8 cellular contexts compared by ENCODE assay signal in the genomic region with DNA sequence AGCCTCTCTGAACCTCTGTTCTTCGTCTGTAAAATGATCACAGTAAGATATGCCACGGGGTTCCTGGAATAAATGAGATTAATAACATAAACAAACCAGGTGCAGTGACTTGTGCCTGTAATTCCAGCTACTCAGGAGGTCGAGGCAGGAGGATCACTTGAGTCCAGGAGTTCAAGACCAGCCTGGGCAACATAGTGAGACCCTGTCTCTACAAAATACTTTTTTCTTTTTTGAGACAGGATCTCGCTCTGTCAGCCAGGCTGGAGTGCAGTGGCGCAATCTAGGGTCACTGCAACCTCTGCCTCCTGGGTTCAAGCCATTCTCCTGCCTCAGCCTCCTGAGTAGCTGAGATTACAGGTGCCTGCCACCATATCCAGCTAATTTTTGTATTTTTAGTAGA. TPM values are rescaled to one million over a fixed set of nuclear protein-coding genes. Genes with fewer than 3 reads are reported as not detected.
DNase-seq lines count a peak whose midpoint lies in the region; ATAC-seq, FAIRE-seq and TF ChIP-seq lines count a peak whose summit lies in the region.
"Not testable (repeated sequence)": the region's sequence is repeated elsewhere in the genome, so short reads cannot be mapped to it uniquely, and the experiment has no call there.
"Had no signal": no experiment of that assay in that cellular context is flagged by ENCODE, and none has a peak within 500 bp of the region (broad histone marks: within the 10 kb centered on the region; RNA-seq: fewer than 3 reads in every experiment).

No MANE protein-coding gene starts in this region.

- not testable (repeated sequence) for DNase-seq in Panc1 (ENCODE audit: low read depth, low spot score); keratinocyte (ENCODE audit: low read depth, low spot score); mesenchymal stem cell; progenitor cell of endocrine pancreas (ENCODE audit: low spot score, unreplicated experiment)

- not testable (repeated sequence) for ATAC-seq in Panc1

- not testable (repeated sequence) for H4K20me1 ChIP-seq in keratinocyte (ENCODE audit: control insufficient read depth, extremely low read depth, insufficient read depth, low read length)

- peak overlapping the region; percentile 61 to 85 for H2BK12ac ChIP-seq in mesenchymal stem cell (ENCODE audit: low read length in 2 of 2)

- intact Hi-C loops in Panc1 (cut with micrococcal nuclease; ENCODE audit: unreplicated experiment); dendritic cell treated with granulocyte-macrophage colony-stimulating factor and Interleukin-4, amounts not matched to agents 40 ng/mL and 50 ng/mL, for 4 days (cut with micrococcal nuclease): not testable (repeated sequence)

- H3K9me3 Mint-ChIP-seq in dendritic cell treated with granulocyte-macrophage colony-stimulating factor and Interleukin-4, amounts not matched to agents 40 ng/mL and 50 ng/mL, for 4 days; progenitor cell of endocrine pancreas (ENCODE audit: low read depth): not testable (repeated sequence)

- H3K27ac ChIP-seq in ACC112 (ENCODE audit: low read depth, low read length) (peak overlapping the region; percentile 69), Panc1 (ENCODE audit: low read length) (peak overlapping the region; percentile 74; the same call in 1 of the 2 replicates), keratinocyte (ENCODE audit: control insufficient read depth, insufficient read depth, low read length) (peak overlapping the region; percentile 43)
- H3K27ac ChIP-seq in mesenchymal stem cell (ENCODE audit: low read length, poor library complexity, severe bottlenecking): not testable (repeated sequence)

- H3K36me3 ChIP-seq in ACC112 (ENCODE audit: insufficient read depth, low read length); Panc1 (ENCODE audit: control insufficient read depth, insufficient read depth, low read length); keratinocyte (ENCODE audit: control insufficient read depth in 2 of 2, extremely low read depth in 1 of 2, insufficient read depth in 2 of 2, low read length in 2 of 2); mesenchymal stem cell (ENCODE audit: control insufficient read depth in 1 of 2, insufficient read depth in 2 of 2, low read depth in 1 of 2, low read length in 2 of 2): not testable (repeated sequence)

- not testable (repeated sequence) for TF ChIP-seq CTCF in Panc1 (IDR thresholded peaks at IDR 0.05); keratinocyte (optimal IDR thresholded peaks at IDR 0.05 in 1 of 3, IDR thresholded peaks at IDR 0.05 in 1 of 3, conservative IDR thresholded peaks at IDR 0.05 in 1 of 3; ENCODE audit: extremely low read depth in 1 of 3, insufficient read depth in 2 of 3, low read length in 3 of 3); progenitor cell of endocrine pancreas (IDR thresholded peaks at IDR 0.05; ENCODE audit: unreplicated experiment)

- dilution Hi-C loops in keratinocyte (cut with MboI; ENCODE audit: extremely low pct_ligation_motif_present, low sequenced_read_pairs): not testable (repeated sequence)

- H3K27me3 ChIP-seq in ACC112 (ENCODE audit: insufficient read depth, low read length); Panc1 (ENCODE audit: control insufficient read depth, insufficient read depth, low read length); keratinocyte (ENCODE audit: control insufficient read depth, extremely low read depth, insufficient read depth, low read length); mesenchymal stem cell (ENCODE audit: control insufficient read depth in 1 of 2, insufficient read depth in 1 of 2, low read length in 2 of 2): not testable (repeated sequence)

- not testable (repeated sequence) for H3K79me1 ChIP-seq in mesenchymal stem cell (replicated peaks; ENCODE audit: low read length, poor library complexity, severe bottlenecking)

- in situ Hi-C loops in Panc1 (cut with HindIII; ENCODE audit: low pct_unique_long_range_greater_than_20kb, low sequenced_read_pairs): not testable (repeated sequence)

- H3K27ac Mint-ChIP-seq in dendritic cell treated with granulocyte-macrophage colony-stimulating factor and Interleukin-4, amounts not matched to agents 40 ng/mL and 50 ng/mL, for 4 days: peak overlapping the region; percentile 33
- H3K27ac Mint-ChIP-seq in progenitor cell of endocrine pancreas: peak overlapping the region; percentile 59

- WGBS in mesenchymal stem cell: 90% methylated on average over 5 of the region's 5 CpGs

- POLR2A ChIA-PET in Panc1 (lab: Charles Lee): not testable (repeated sequence)

- H3K4me1 Mint-ChIP-seq in dendritic cell treated with granulocyte-macrophage colony-stimulating factor and Interleukin-4, amounts not matched to agents 40 ng/mL and 50 ng/mL, for 4 days (ENCODE audit: low read depth): peaks cover 58% of the 10 kb centered on the region
- not testable (repeated sequence) for H3K4me1 Mint-ChIP-seq in progenitor cell of endocrine pancreas (ENCODE audit: low read depth)

- not testable (repeated sequence) for H3K9me1 ChIP-seq in keratinocyte (ENCODE audit: control insufficient read depth, extremely low read depth, insufficient read depth, low read length)

- not testable (repeated sequence) for H3K9ac ChIP-seq in keratinocyte (ENCODE audit: control insufficient read depth, extremely low read depth, insufficient read depth, low read length); mesenchymal stem cell (ENCODE audit: low read length)

- not testable (repeated sequence) for H4K91ac ChIP-seq in mesenchymal stem cell (ENCODE audit: low read length)

- not testable (repeated sequence) for BruUV-seq in Panc1 (replicated peaks; lab: Mats Ljungman, UMichigan)

- not testable (repeated sequence) for H3K18ac ChIP-seq in mesenchymal stem cell (ENCODE audit: low read depth in 1 of 2, low read length in 2 of 2)

- not testable (repeated sequence) for H3K23ac ChIP-seq in mesenchymal stem cell (ENCODE audit: low read length in 2 of 2)

- CTCF ChIA-PET in Panc1 (lab: Charles Lee): interaction anchor here (0.6 kb wide), 1 partner anchor 11 kb away, joined by 7 read pairs; no protein-coding TSS in a partner anchor

- not testable (repeated sequence) for H2AFZ ChIP-seq in ACC112 (ENCODE audit: low read length, unreplicated experiment); keratinocyte (ENCODE audit: control insufficient read depth, low read length); mesenchymal stem cell (ENCODE audit: low read depth, low read length)

- not testable (repeated sequence) for H2BK5ac ChIP-seq in mesenchymal stem cell (ENCODE audit: low read depth, low read length, poor library complexity, severe bottlenecking)

- H3K27me3 Mint-ChIP-seq in dendritic cell treated with granulocyte-macrophage colony-stimulating factor and Interleukin-4, amounts not matched to agents 40 ng/mL and 50 ng/mL, for 4 days: peaks cover 33% of the 10 kb centered on the region
- peaks cover 20% of the 10 kb centered on the region for H3K27me3 Mint-ChIP-seq in progenitor cell of endocrine pancreas

- not testable (repeated sequence) for FAIRE-seq in keratinocyte (lab: Jason Lieb, UNC)

- H3K4me1 ChIP-seq in ACC112 (ENCODE audit: control insufficient read depth, insufficient read depth, low read length, unreplicated experiment): peaks cover 59% of the 10 kb centered on the region
- H3K4me1 ChIP-seq in Panc1 (ENCODE audit: control insufficient read depth, insufficient read depth, low read length): peaks cover 49% of the 10 kb centered on the region
- H3K4me1 ChIP-seq in keratinocyte (ENCODE audit: control insufficient read depth, extremely low read depth, insufficient read depth, low read length): peaks cover 54% of the 10 kb centered on the region
- H3K4me1 ChIP-seq in mesenchymal stem cell (ENCODE audit: control insufficient read depth, insufficient read depth, low read depth, low read length): peaks cover 25% of the 10 kb centered on the region

- H3K4ac ChIP-seq in mesenchymal stem cell (ENCODE audit: low read depth in 1 of 2, low read length in 2 of 2): not testable (repeated sequence)

- not testable (repeated sequence) for H3K14ac ChIP-seq in mesenchymal stem cell (ENCODE audit: low read length in 2 of 2)

- H3K4me2 ChIP-seq in keratinocyte (ENCODE audit: control insufficient read depth, extremely low read depth, insufficient read depth, low read depth, low read length); mesenchymal stem cell (ENCODE audit: low read length, poor library complexity, severe bottlenecking): not testable (repeated sequence)

- H2BK15ac ChIP-seq in mesenchymal stem cell (ENCODE audit: low read depth, poor library complexity, severe bottlenecking): not testable (repeated sequence)

- not testable (repeated sequence) for H3K36me3 Mint-ChIP-seq in dendritic cell treated with granulocyte-macrophage colony-stimulating factor and Interleukin-4, amounts not matched to agents 40 ng/mL and 50 ng/mL, for 4 days (ENCODE audit: low read depth); progenitor cell of endocrine pancreas (ENCODE audit: insufficient read depth)

- not testable (repeated sequence) for H3K4me3 ChIP-seq in ACC112 (ENCODE audit: low read depth, low read length); Panc1 (ENCODE audit: low read depth in 2 of 2, low read length in 2 of 2); keratinocyte (ENCODE audit: control insufficient read depth in 2 of 3, extremely low read depth in 1 of 3, insufficient read depth in 2 of 3, low read depth in 1 of 3, low read length in 3 of 3); mesenchymal stem cell (ENCODE audit: insufficient read depth in 1 of 2, low read depth in 1 of 2, low read length in 2 of 2)

- not testable (repeated sequence) for H4K8ac ChIP-seq in mesenchymal stem cell (ENCODE audit: low read length)

- H3K79me2 ChIP-seq in ACC112 (ENCODE audit: control insufficient read depth, insufficient read depth, low read length, unreplicated experiment): peaks cover 35% of the 10 kb centered on the region
- H3K79me2 ChIP-seq in keratinocyte (ENCODE audit: control insufficient read depth, insufficient read depth, low read length): not testable (repeated sequence)

- not testable (repeated sequence) for H2BK120ac ChIP-seq in mesenchymal stem cell (ENCODE audit: low read depth, low read length)

- not testable (repeated sequence) for H3K4me3 Mint-ChIP-seq in dendritic cell treated with granulocyte-macrophage colony-stimulating factor and Interleukin-4, amounts not matched to agents 40 ng/mL and 50 ng/mL, for 4 days; progenitor cell of endocrine pancreas (ENCODE audit: low read depth)

- not testable (repeated sequence) for H3K9me3 ChIP-seq in Panc1 (ENCODE audit: control insufficient read depth, insufficient read depth, low read depth, low read length); keratinocyte (ENCODE audit: control insufficient read depth, low read depth, low read length); mesenchymal stem cell (ENCODE audit: control insufficient read depth, low read length)

- peak overlapping the region; percentile 7 for H2AK5ac ChIP-seq in mesenchymal stem cell (ENCODE audit: low read length, severe bottlenecking)

RNA-seq across cellular contexts. Expression of gene TRIM56, which starts 20.0 kb away (rescaled TPM):
- 37.4 TPM for total RNA-seq in Panc1 (2021; ENCODE audit: unreplicated experiment)
- 31.8 TPM for polyA plus RNA-seq in Panc1 (2012; ENCODE audit: insufficient read length)
- polyA plus RNA-seq in keratinocyte: 3.0 to 3.9 TPM (median 3.6 TPM) in 3 replicates
- 3.5 TPM for polyA plus RNA-seq in keratinocyte (2011; ENCODE audit: low read depth)
- polyA plus RNA-seq in keratinocyte (2011; cell fraction: cytosol; rRNA removed): 1.9 and 2.2 TPM in 2 replicates
- polyA plus RNA-seq in keratinocyte (2011; cell fraction: nucleus; rRNA removed): 10.0 and 14.9 TPM in 2 replicates
- 6.4 and 13.0 TPM in 2 replicates for polyA plus RNA-seq in keratinocyte (2012; ENCODE audit: low replicate concordance)
- polyA minus RNA-seq in keratinocyte: 3.2 to 11.9 TPM (median 7.8 TPM) in 3 replicates
- 8.6 TPM for polyA minus RNA-seq in keratinocyte (2011; cell fraction: cytosol; rRNA and poly(A)+ RNA removed)
- 6.0 and 10.9 TPM in 2 replicates for polyA minus RNA-seq in keratinocyte (2011; cell fraction: nucleus; rRNA and poly(A)+ RNA removed)
- polyA plus RNA-seq in mesenchymal stem cell (2013, experiment 1 of 2): 12.5 TPM
- polyA plus RNA-seq in mesenchymal stem cell (2013, experiment 2 of 2): 11.5 TPM
- total RNA-seq in progenitor cell of endocrine pancreas: 19.3 and 22.0 TPM in 2 replicates

RNA-seq across cellular contexts. Expression of gene SERPINE1, which starts 21.7 kb away (rescaled TPM):
- total RNA-seq in Panc1 (2021; ENCODE audit: unreplicated experiment): 370 TPM
- polyA plus RNA-seq in Panc1 (2012; ENCODE audit: insufficient read length): 482 TPM
- polyA plus RNA-seq in keratinocyte: 522 to 820 TPM (median 808 TPM) in 3 replicates
- 34.7 TPM for polyA plus RNA-seq in keratinocyte (2011; ENCODE audit: low read depth)
- polyA plus RNA-seq in keratinocyte (2011; cell fraction: cytosol; rRNA removed): 285 and 359 TPM in 2 replicates
- 835 and 1,052 TPM in 2 replicates for polyA plus RNA-seq in keratinocyte (2011; cell fraction: nucleus; rRNA removed)
- polyA plus RNA-seq in keratinocyte (2012; ENCODE audit: low replicate concordance): 93.7 and 469 TPM in 2 replicates
- polyA minus RNA-seq in keratinocyte: 678 to 1,056 TPM (median 837 TPM) in 3 replicates
- 628 TPM for polyA minus RNA-seq in keratinocyte (2011; cell fraction: cytosol; rRNA and poly(A)+ RNA removed)
- polyA minus RNA-seq in keratinocyte (2011; cell fraction: nucleus; rRNA and poly(A)+ RNA removed): 723 and 866 TPM in 2 replicates
- 599 TPM for polyA plus RNA-seq in mesenchymal stem cell (2013, experiment 1 of 2)
- 599 TPM for polyA plus RNA-seq in mesenchymal stem cell (2013, experiment 2 of 2)
- total RNA-seq in progenitor cell of endocrine pancreas: 0.11 and 0.14 TPM in 2 replicates
- polyA plus RNA-seq: CD4-positive, CD25-positive, alpha-beta regulatory T cell; CD8-positive, alpha-beta memory T cell had no signal

RNA-seq across cellular contexts. Expression of gene AP1S1, which starts 49.0 kb away (rescaled TPM):
- 74.2 TPM for total RNA-seq in Panc1 (2021; ENCODE audit: unreplicated experiment)
- polyA plus RNA-seq in Panc1 (2012; ENCODE audit: insufficient read length): 152 TPM
- 279 to 310 TPM (median 289 TPM) in 3 replicates for polyA plus RNA-seq in keratinocyte
- polyA plus RNA-seq in keratinocyte (2011; ENCODE audit: low read depth): 177 TPM
- 272 and 352 TPM in 2 replicates for polyA plus RNA-seq in keratinocyte (2011; cell fraction: cytosol; rRNA removed)
- 191 and 237 TPM in 2 replicates for polyA plus RNA-seq in keratinocyte (2011; cell fraction: nucleus; rRNA removed)
- polyA plus RNA-seq in keratinocyte (2012; ENCODE audit: low replicate concordance): 194 and 251 TPM in 2 replicates
- polyA minus RNA-seq in keratinocyte: 89.4 to 186 TPM (median 148 TPM) in 3 replicates
- 164 TPM for polyA minus RNA-seq in keratinocyte (2011; cell fraction: cytosol; rRNA and poly(A)+ RNA removed)
- 32.7 and 46.5 TPM in 2 replicates for polyA minus RNA-seq in keratinocyte (2011; cell fraction: nucleus; rRNA and poly(A)+ RNA removed)
- 65.9 TPM for polyA plus RNA-seq in mesenchymal stem cell (2013, experiment 1 of 2)
- polyA plus RNA-seq in mesenchymal stem cell (2013, experiment 2 of 2): 64.7 TPM
- 61.3 and 66.5 TPM in 2 replicates for total RNA-seq in progenitor cell of endocrine pancreas

Comparison
In these comparisons a context has a peak if more than half of its experiments do, and no peak if none do; other contexts are left out.
1. RNA of gene SERPINE1, which starts 21.7 kb away (total RNA-seq): 370 TPM in Panc1 (single experiment); 0.11 to 0.14 TPM in progenitor cell of endocrine pancreas; every median in the first group is over 100 times any median in the second.